11 cellular contexts compared by ENCODE assay signal in genomic region chr19:48627211-48627864, GRCh38. TPM values are rescaled to one million over a fixed set of nuclear protein-coding genes. Genes with fewer than 3 reads are reported as not detected.
DNase-seq lines count a peak whose midpoint lies in the region; ATAC-seq, FAIRE-seq and TF ChIP-seq lines count a peak whose summit lies in the region.
"Had no signal": no experiment of that assay in that cellular context is flagged by ENCODE, and none has a peak within 500 bp of the region (broad histone marks: within the 10 kb centered on the region; RNA-seq: fewer than 3 reads in every experiment).

No MANE protein-coding gene starts in this region.

- H3K79me2 ChIP-seq in trophoblast cell (ENCODE audit: control insufficient read depth, insufficient read depth, low read length, poor library complexity) = no peaks in the 10 kb centered on the region

- no peak overlapping the region for H3K4ac ChIP-seq in neuronal stem cell (ENCODE audit: low read length)
- H3K4ac ChIP-seq in trophoblast cell (ENCODE audit: low read depth, low read length) = no peak overlapping the region

- H3K18ac ChIP-seq in neuronal stem cell (ENCODE audit: low read length) (no peak overlapping the region), trophoblast cell (ENCODE audit: low read length) (no peak overlapping the region)

- H3K23ac ChIP-seq in neuronal stem cell (ENCODE audit: low read depth, low read length, poor library complexity) (no peak overlapping the region), trophoblast cell (ENCODE audit: low read length) (no peak overlapping the region)

- TF ChIP-seq CTCF in bronchial epithelial cell (IDR thresholded peaks at IDR 0.05; ENCODE audit: insufficient read depth, low read length, severe bottlenecking) (no peak), lower leg skin (IDR thresholded peaks at IDR 0.05) (no peak)

- H2BK5ac ChIP-seq in neuronal stem cell (ENCODE audit: low read length) = no peak overlapping the region
- no peak overlapping the region for H2BK5ac ChIP-seq in trophoblast cell (ENCODE audit: low read depth, low read length, poor library complexity)

- no peak overlapping the region for H3K4me3 ChIP-seq in bronchial epithelial cell (ENCODE audit: low read depth, low read length)
- no peak overlapping the region for H3K4me3 ChIP-seq in neuronal stem cell (ENCODE audit: low read length in 2 of 2)
- no peak overlapping the region for H3K4me3 ChIP-seq in lower leg skin (ENCODE audit: low read depth, poor library complexity, severe bottlenecking)
- no peak overlapping the region for H3K4me3 ChIP-seq in trophoblast cell (ENCODE audit: low read depth, low read length)
- H3K4me3 ChIP-seq: thyroid gland had no signal

- TF ChIP-seq POLR2A in lower leg skin (IDR thresholded peaks at IDR 0.05) = no peak

- no peak overlapping the region for H3K14ac ChIP-seq in neuronal stem cell (ENCODE audit: low read length)
- H3K14ac ChIP-seq in trophoblast cell (ENCODE audit: low read length) = no peak overlapping the region

- no peak for ATAC-seq in GM21381 (IDR thresholded peaks at IDR 0.05; ENCODE audit: unreplicated experiment)

- no peak overlapping the region for H4K12ac ChIP-seq in trophoblast cell (ENCODE audit: low read depth, low read length)

- H2BK12ac ChIP-seq in neuronal stem cell (ENCODE audit: low read length) (no peak overlapping the region), trophoblast cell (ENCODE audit: low read length) (no peak overlapping the region)

- H3K4me1 ChIP-seq in neuronal stem cell (ENCODE audit: control insufficient read depth in 2 of 2, insufficient read depth in 1 of 2, low read depth in 1 of 2, low read length in 2 of 2) = peaks cover 18 to 25% of the 10 kb centered on the region in 2 donors
- H3K4me1 ChIP-seq in trophoblast cell (ENCODE audit: control insufficient read depth in 1 of 2, insufficient read depth in 2 of 2, low read length in 2 of 2) = peaks cover 10 to 23% of the 10 kb centered on the region in 2 experiments

- H4K8ac ChIP-seq in neuronal stem cell (ENCODE audit: low read depth, low read length) = no peak overlapping the region
- no peak overlapping the region for H4K8ac ChIP-seq in trophoblast cell (ENCODE audit: low read depth, low read length)

- H3K36me3 ChIP-seq in bronchial epithelial cell (ENCODE audit: control insufficient read depth, insufficient read depth, low read length) = peaks cover 7% of the 10 kb centered on the region
- peaks cover 4 to 43% of the 10 kb centered on the region in 2 donors for H3K36me3 ChIP-seq in neuronal stem cell (replicated peaks in 1 of 2; ENCODE audit: control insufficient read depth in 2 of 2, insufficient read depth in 2 of 2, low read length in 2 of 2)
- H3K36me3 ChIP-seq in trophoblast cell (ENCODE audit: control insufficient read depth in 1 of 2, insufficient read depth in 2 of 2, low read length in 2 of 2) = peaks cover 2 to 3% of the 10 kb centered on the region in 2 experiments

- H3K27ac ChIP-seq in neuronal stem cell (replicated peaks; ENCODE audit: low read length) = no peak overlapping the region
- no peak overlapping the region for H3K27ac ChIP-seq in trophoblast cell (ENCODE audit: low read depth, low read length)
- H3K27ac ChIP-seq: thyroid gland had no signal

- H3K27me3 ChIP-seq in bronchial epithelial cell (ENCODE audit: control insufficient read depth, insufficient read depth, low read length) (no peaks in the 10 kb centered on the region), neuronal stem cell (ENCODE audit: control insufficient read depth in 3 of 3, insufficient read depth in 3 of 3, low read depth in 1 of 3, low read length in 3 of 3) (no peaks in the 10 kb centered on the region), trophoblast cell (ENCODE audit: insufficient read depth, low read length) (no peaks in the 10 kb centered on the region)
- H3K27me3 ChIP-seq: thyroid gland had no signal

- no peak overlapping the region for H3K9ac ChIP-seq in neuronal stem cell (ENCODE audit: low read depth, low read length, poor library complexity)
- no peak overlapping the region for H3K9ac ChIP-seq in trophoblast cell (ENCODE audit: low read length)

- peak overlapping the region; percentile 41 for H2AK5ac ChIP-seq in neuronal stem cell (ENCODE audit: low read depth, low read length)
- no peak overlapping the region for H2AK5ac ChIP-seq in trophoblast cell (ENCODE audit: low read length)

- no peaks in the 10 kb centered on the region for H3K9me3 ChIP-seq in neuronal stem cell (replicated peaks in 1 of 2; ENCODE audit: control insufficient read depth in 2 of 2, insufficient read depth in 1 of 2, low read depth in 1 of 2, low read length in 2 of 2)
- no peaks in the 10 kb centered on the region for H3K9me3 ChIP-seq in trophoblast cell (ENCODE audit: insufficient read depth, low read depth, low read length)
- H3K9me3 ChIP-seq: thyroid gland had no signal

- FAIRE-seq in bronchial epithelial cell (lab: Jason Lieb, UNC) = no peak

- no peak overlapping the region for H3K4me2 ChIP-seq in neuronal stem cell (ENCODE audit: insufficient read depth, low read length, poor library complexity, severe bottlenecking)
- H3K4me2 ChIP-seq in trophoblast cell (ENCODE audit: low read length) = no peak overlapping the region

- H3K79me1 ChIP-seq in neuronal stem cell (ENCODE audit: low read depth, low read length) (peaks cover 5% of the 10 kb centered on the region), trophoblast cell (ENCODE audit: low read length) (peaks cover 5% of the 10 kb centered on the region)

- H4K91ac ChIP-seq in neuronal stem cell (ENCODE audit: low read depth, low read length, poor library complexity) (no peak overlapping the region), trophoblast cell (ENCODE audit: low read depth, low read length) (no peak overlapping the region)

- peak; percentile 63 for DNase-seq in Daoy (ENCODE audit: low read depth)
- peak; percentile 78 for DNase-seq in HuH-7.5 (ENCODE audit: low spot score)
- peak; percentile 38 for DNase-seq in bronchial epithelial cell (ENCODE audit: low read depth)
- no peak for DNase-seq in neuronal stem cell (ENCODE audit: low spot score)
- no peak for DNase-seq in lower leg skin (ENCODE audit: low spot score in 2 of 2)
- no peak for DNase-seq in trophoblast cell
- DNase-seq in iPS-NIHi7 (ENCODE audit: extremely low spot score) = no peak
- DNase-seq: activated CD4-positive, alpha-beta T cell treated with anti-CD3 and anti-CD28 coated beads, Interleukin-2, amount 10 ng/mL, durations not matched to agents 7 days and 5 days; NCI-H446 treated with DMSO at 0.1 percent for 48 hours; thyroid gland had no signal

- no CpG with 5 or more reads among the region's 6 CpGs for WGBS in neuronal stem cell (ENCODE audit: extremely low coverage in 2 of 2, insufficient read length in 2 of 2, insufficient replicate concordance in 1 of 2), 2 donors
- WGBS in lower leg skin, 2 donors = 80% methylated on average over 6 of the region's 6 CpGs
- WGBS in trophoblast cell (ENCODE audit: extremely low coverage, insufficient coverage, insufficient read length) = no CpG with 5 or more reads among the region's 6 CpGs

- no peak overlapping the region for H2AFZ ChIP-seq in neuronal stem cell (ENCODE audit: low read length)
- H2AFZ ChIP-seq in trophoblast cell (ENCODE audit: insufficient read depth, low read length, poor library complexity) = no peak overlapping the region

- H2BK120ac ChIP-seq in neuronal stem cell (ENCODE audit: low read depth, low read length) = no peak overlapping the region
- H2BK120ac ChIP-seq in trophoblast cell (ENCODE audit: insufficient read depth, low read length, poor library complexity) = no peak overlapping the region

- intact Hi-C loops in lower leg skin (cut with DNase I; ENCODE audit: low total_unique reads) = no loop called here

- no peak overlapping the region for H2BK15ac ChIP-seq in neuronal stem cell (ENCODE audit: low read length)

RNA-seq across cellular contexts. Expression of gene SPHK2, which starts 8.0 kb away (rescaled TPM):
- 5.1 and 12.7 TPM in 2 replicates for total RNA-seq in Daoy (2014; rRNA removed; shearing (Covaris generic))
- total RNA-seq in bronchial epithelial cell (3.3 and 3.4 TPM in 2 replicates), lower leg skin (1 to 10 TPM; 2.2 to 8.8 (median 6.1) TPM)
- 25.6 TPM for polyA plus RNA-seq in neuronal stem cell (2013, experiment 1 of 2)
- 23.7 TPM for polyA plus RNA-seq in neuronal stem cell (2013, experiment 2 of 2)
- 14.1 and 14.9 TPM in 2 replicates for polyA plus RNA-seq in trophoblast cell (2013)

RNA-seq across cellular contexts. Expression of gene RPL18, which starts 8.4 kb away (rescaled TPM):
- total RNA-seq in Daoy (2014; rRNA removed; shearing (Covaris generic)) = 2,925 and 3,124 TPM in 2 replicates
- total RNA-seq in bronchial epithelial cell (3,143 and 4,233 TPM in 2 replicates), lower leg skin (1,000 to 10,000 TPM; 3,252 to 5,828 (median 3,870) TPM)
- polyA plus RNA-seq in neuronal stem cell (2013, experiment 1 of 2) = 2,801 TPM
- 2,729 TPM for polyA plus RNA-seq in neuronal stem cell (2013, experiment 2 of 2)
- polyA plus RNA-seq in trophoblast cell (2013) = 1,727 and 1,729 TPM in 2 replicates

RNA-seq across cellular contexts. Expression of gene DBP, which starts 9.8 kb away (rescaled TPM):
- 3.0 and 10.0 TPM in 2 replicates for total RNA-seq in Daoy (2014; rRNA removed; shearing (Covaris generic))
- 6.6 and 8.7 TPM in 2 replicates for total RNA-seq in bronchial epithelial cell
- polyA plus RNA-seq in neuronal stem cell (2013, experiment 1 of 2) = 17.9 TPM
- polyA plus RNA-seq in neuronal stem cell (2013, experiment 2 of 2) = 16.7 TPM
- 10 to 100 TPM; 21.1 to 41.6 (median 24.8) TPM for total RNA-seq in lower leg skin
- 0.90 and 0.94 TPM in 2 replicates for polyA plus RNA-seq in trophoblast cell (2013)

RNA-seq across cellular contexts. Expression of gene FAM83E, which starts 12.5 kb away (rescaled TPM):
- total RNA-seq in Daoy (2014; rRNA removed; shearing (Covaris generic)) = not detected in 2 replicates
- total RNA-seq in bronchial epithelial cell (21.9 and 62.3 TPM in 2 replicates), lower leg skin (1 to 10 TPM in 2 of 4 donors, under 1 TPM in 2; 0.53 to 8.2 (median 3.8) TPM)
- polyA plus RNA-seq in neuronal stem cell (2013, experiment 1 of 2) = 0.08 TPM
- 0.15 TPM for polyA plus RNA-seq in neuronal stem cell (2013, experiment 2 of 2)
- 0.07 TPM in 2 replicates for polyA plus RNA-seq in trophoblast cell (2013)
- total RNA-seq: thyroid gland had no signal

RNA-seq across cellular contexts. Expression of gene CA11, which starts 18.6 kb away (rescaled TPM):
- total RNA-seq in Daoy (2014; rRNA removed; shearing (Covaris generic)) = not detected in 2 replicates
- 2.4 and 4.4 TPM in 2 replicates for total RNA-seq in bronchial epithelial cell
- polyA plus RNA-seq in neuronal stem cell (2013, experiment 1 of 2) = 117 TPM
- 126 TPM for polyA plus RNA-seq in neuronal stem cell (2013, experiment 2 of 2)
- total RNA-seq in lower leg skin = 10 to 100 TPM in 3 of 4 donors, 1 to 10 TPM in 1; 7.3 to 37.5 (median 10.3) TPM
- polyA plus RNA-seq in trophoblast cell (2013) = 7.2 TPM in 2 replicates

Comparison
In these comparisons a context has a peak if more than half of its experiments do, and no peak if none do; other contexts are left out.
1. DNase-seq: peak in Daoy (single experiment), HuH-7.5 (single experiment) and bronchial epithelial cell (single experiment); none in neuronal stem cell (single experiment), lower leg skin (0 of 2), trophoblast cell (0 of 2) and iPS-NIHi7 (single experiment).